ENCODE assay signal across 34 cellular contexts in genomic region chr6:135167617-135168016, GRCh38. TPM values are rescaled to one million over a fixed set of nuclear protein-coding genes. Genes with fewer than 3 reads are reported as not detected.
"Had no signal": no experiment of that assay in that cellular context is flagged by ENCODE, and none has a peak within 500 bp of the region (broad histone marks: within the 10 kb centered on the region; RNA-seq: fewer than 3 reads in every experiment).

No MANE protein-coding gene starts in this region.

- H3K27me3 ChIP-seq: MG63 had no signal

- H3K36me3 ChIP-seq: MG63 had no signal

- H3K4me3 ChIP-seq: MG63 had no signal

- H3K27ac ChIP-seq: KMS-11 had no signal

- DNase-seq: Karpas-422, Kasumi-1, MG63, MM.1S, NCI-H1048, NCI-H1092, NCI-H1092 treated with DMSO at 0.1 percent for 48 hours, NCI-H1105, NCI-H1105 treated with DMSO at 0.1 percent for 48 hours, NCI-H1417, NCI-H1417 treated with DMSO at 0.1 percent for 48 hours, NCI-H1436, NCI-H1436 treated with DMSO at 0.1 percent for 48 hours, NCI-H146, NCI-H1694, NCI-H1694 treated with DMSO at 0.1 percent for 48 hours, NCI-H187, NCI-H187 treated with DMSO at 0.1 percent for 48 hours, NCI-H1930, NCI-H2029, NCI-H2029 treated with DMSO at 0.1 percent for 48 hours, NCI-H2081, NCI-H2081 treated with DMSO at 0.1 percent for 48 hours, NCI-H2107, NCI-H2171, NCI-H2171 treated with DMSO at 0.1 percent for 48 hours, NCI-H2227 treated with DMSO at 0.1 percent for 48 hours, NCI-H226, NCI-H345, NCI-H446, NCI-H446 treated with DMSO at 0.1 percent for 48 hours, NCI-H510A had no signal

- H3K9me3 ChIP-seq: MG63 had no signal

RNA-seq across cellular contexts. Expression of gene MYB, which starts 13.5 kb away (rescaled TPM):
- total RNA-seq: MCF 10A had no signal
